In genomic region chr13:51026016-51026415, GRCh38 we compare ENCODE assay signal across 9 cellular contexts.
"Had no signal": no experiment of that assay in that cellular context is flagged by ENCODE, and none has a peak within 500 bp of the region (broad histone marks: within the 10 kb centered on the region; RNA-seq: fewer than 3 reads in every experiment).

No MANE protein-coding gene starts in this region.

- H3K36me3 ChIP-seq: HAP-1 had no signal

- H3K4me1 Mint-ChIP-seq: IgD-negative memory B cell had no signal

- ATAC-seq: HCT116, HepG2 had no signal

- H3K4me3 ChIP-seq: GM23248, HAP-1 had no signal

- H3K27ac Mint-ChIP-seq: HFFc6, IgD-negative memory B cell had no signal

- H3K9ac ChIP-seq: GM23248 had no signal

- H3K27ac ChIP-seq: GM23248, HL-60 had no signal

- H3K36me3 Mint-ChIP-seq: IgD-negative memory B cell had no signal

- H3K4me1 ChIP-seq: HAP-1 had no signal

- H3K9me3 ChIP-seq: HAP-1 had no signal

- H2AFZ ChIP-seq: GM23248 had no signal

- H3K4me3 Mint-ChIP-seq: HFFc6, IgD-negative memory B cell had no signal

- H3K9me3 Mint-ChIP-seq: HFFc6 had no signal

- DNase-seq: GM23248, GOT3, H7, HFFc6 had no signal
